In the genomic region with DNA sequence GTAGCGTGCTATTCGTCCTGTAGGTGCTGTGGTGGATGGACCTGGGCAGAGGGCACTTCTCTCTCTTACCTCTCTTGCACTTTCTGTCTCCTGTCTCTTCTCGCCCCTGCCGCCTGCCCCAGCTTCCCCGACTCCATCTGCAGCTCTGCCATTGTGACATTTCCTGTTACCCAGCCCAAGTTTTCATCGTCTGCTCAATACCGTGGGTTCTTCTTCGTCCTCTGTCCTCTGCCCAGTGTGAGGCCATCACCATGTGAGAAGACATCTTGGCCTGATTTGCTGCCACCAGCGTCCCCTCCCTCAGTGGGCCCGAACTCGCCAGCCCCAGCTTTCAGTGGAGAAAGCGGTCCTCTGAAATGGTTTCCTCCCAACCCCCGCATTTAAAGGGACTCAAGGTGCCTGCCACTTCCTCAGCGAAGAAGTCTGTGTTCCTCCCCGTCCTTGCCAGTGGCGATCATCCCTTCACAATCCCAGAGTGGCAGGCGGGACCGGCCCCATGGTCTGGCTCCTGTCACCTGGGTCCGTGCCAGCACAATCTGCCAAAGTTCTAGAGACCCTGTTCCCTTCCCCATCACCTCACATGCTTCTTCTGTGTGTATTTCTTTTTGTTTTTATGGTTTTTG, we compare ENCODE assay signal across 1 cellular context.
A peak's percentile ranks its signal among the peaks of the same experiment; 100 is the strongest.
TF ChIP-seq lines count a peak whose summit lies in the region.

No MANE protein-coding gene starts in this region.

TF ChIP-seq in HepG2, 621 proteins besides CTCF, POLR2A, EP300 and RAD21:
- TF ChIP-seq, protein P1, sequence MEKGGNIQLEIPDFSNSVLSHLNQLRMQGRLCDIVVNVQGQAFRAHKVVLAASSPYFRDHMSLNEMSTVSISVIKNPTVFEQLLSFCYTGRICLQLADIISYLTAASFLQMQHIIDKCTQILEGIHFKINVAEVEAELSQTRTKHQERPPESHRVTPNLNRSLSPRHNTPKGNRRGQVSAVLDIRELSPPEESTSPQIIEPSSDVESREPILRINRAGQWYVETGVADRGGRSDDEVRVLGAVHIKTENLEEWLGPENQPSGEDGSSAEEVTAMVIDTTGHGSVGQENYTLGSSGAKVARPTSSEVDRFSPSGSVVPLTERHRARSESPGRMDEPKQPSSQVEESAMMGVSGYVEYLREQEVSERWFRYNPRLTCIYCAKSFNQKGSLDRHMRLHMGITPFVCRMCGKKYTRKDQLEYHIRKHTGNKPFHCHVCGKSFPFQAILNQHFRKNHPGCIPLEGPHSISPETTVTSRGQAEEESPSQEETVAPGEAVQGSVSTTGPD (CRISPR knock-in tag; IDR thresholded peaks at IDR 0.05) = 0 out of 2 replicates have a peak, but pooled peaks have one; percentile 30
- TF ChIP-seq KDM2A (CRISPR knock-in tag; IDR thresholded peaks at IDR 0.05; ENCODE audit: borderline replicate concordance, low read depth) = peak; percentile 46; the same call in 1 of the 2 replicates
- peak; percentile 29; the same call in 1 of the 2 replicates for TF ChIP-seq PAF1 (CRISPR knock-in tag; IDR thresholded peaks at IDR 0.05)
- peak; percentile 51; the same call in 1 of the 2 replicates for TF ChIP-seq ZNF572 (CRISPR knock-in tag; IDR thresholded peaks at IDR 0.05)
- TF ChIP-seq ZNF841 (CRISPR knock-in tag; IDR thresholded peaks at IDR 0.05; ENCODE audit: borderline replicate concordance) = no peak
- TF ChIP-seq, protein P2, sequence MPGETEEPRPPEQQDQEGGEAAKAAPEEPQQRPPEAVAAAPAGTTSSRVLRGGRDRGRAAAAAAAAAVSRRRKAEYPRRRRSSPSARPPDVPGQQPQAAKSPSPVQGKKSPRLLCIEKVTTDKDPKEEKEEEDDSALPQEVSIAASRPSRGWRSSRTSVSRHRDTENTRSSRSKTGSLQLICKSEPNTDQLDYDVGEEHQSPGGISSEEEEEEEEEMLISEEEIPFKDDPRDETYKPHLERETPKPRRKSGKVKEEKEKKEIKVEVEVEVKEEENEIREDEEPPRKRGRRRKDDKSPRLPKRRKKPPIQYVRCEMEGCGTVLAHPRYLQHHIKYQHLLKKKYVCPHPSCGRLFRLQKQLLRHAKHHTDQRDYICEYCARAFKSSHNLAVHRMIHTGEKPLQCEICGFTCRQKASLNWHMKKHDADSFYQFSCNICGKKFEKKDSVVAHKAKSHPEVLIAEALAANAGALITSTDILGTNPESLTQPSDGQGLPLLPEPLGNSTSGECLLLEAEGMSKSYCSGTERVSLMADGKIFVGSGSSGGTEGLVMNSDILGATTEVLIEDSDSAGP (CRISPR knock-in tag; IDR thresholded peaks at IDR 0.05; ENCODE audit: borderline replicate concordance) = peak; percentile 53; the same call in 1 of the 2 replicates
- TF ChIP-seq ZNF598 (CRISPR knock-in tag; IDR thresholded peaks at IDR 0.05; ENCODE audit: borderline replicate concordance) = no peak
- peak; percentile 7 for TF ChIP-seq AGO2 (optimal IDR thresholded peaks at IDR 0.05; ENCODE audit: low read depth, low read length)
- TF ChIP-seq ZNF501 (CRISPR knock-in tag; IDR thresholded peaks at IDR 0.05) = peak; percentile 73
- peak; percentile 24; the same call in 1 of the 2 replicates for TF ChIP-seq SALL1 (CRISPR knock-in tag; IDR thresholded peaks at IDR 0.05)
- 0 out of 2 replicates have a peak, but pooled peaks have one; percentile 52 for TF ChIP-seq NRL (CRISPR knock-in tag; IDR thresholded peaks at IDR 0.05; ENCODE audit: borderline replicate concordance)
- no peak for TF ChIP-seq PAWR (CRISPR knock-in tag; IDR thresholded peaks at IDR 0.05; ENCODE audit: borderline replicate concordance)
- peak; percentile 29; the same call in 1 of the 2 replicates for TF ChIP-seq ZNF607 (CRISPR knock-in tag; IDR thresholded peaks at IDR 0.05; ENCODE audit: borderline replicate concordance)
- TF ChIP-seq SP2 (CRISPR knock-in tag; IDR thresholded peaks at IDR 0.05) = 0 out of 2 replicates have a peak, but pooled peaks have one; percentile 26
- no peak for TF ChIP-seq POLR2AphosphoS2 (IDR thresholded peaks at IDR 0.05; ENCODE audit: low read depth, low read length)
- 0 out of 2 replicates have a peak, but pooled peaks have one; percentile 8 for TF ChIP-seq CBX5 (CRISPR knock-in tag; IDR thresholded peaks at IDR 0.05; ENCODE audit: borderline replicate concordance)
- TF ChIP-seq NFKB2 (CRISPR knock-in tag; IDR thresholded peaks at IDR 0.05; ENCODE audit: borderline replicate concordance) = peak; percentile 26; the same call in 1 of the 2 replicates
- TF ChIP-seq RBM22 (optimal IDR thresholded peaks at IDR 0.05; ENCODE audit: low read length) = peak; percentile 72
- no peak for TF ChIP-seq ZNF790 (CRISPR knock-in tag; IDR thresholded peaks at IDR 0.05; ENCODE audit: borderline replicate concordance)
- TF ChIP-seq SP1 (IDR thresholded peaks at IDR 0.05) = no peak
- no peak for TF ChIP-seq SP1 (CRISPR knock-in tag; IDR thresholded peaks at IDR 0.05)
- TF ChIP-seq POLR2G (IDR thresholded peaks at IDR 0.05; ENCODE audit: low read depth, low read length) = peak; percentile 45; the same call in 1 of the 2 replicates
- TF ChIP-seq, protein P3, sequence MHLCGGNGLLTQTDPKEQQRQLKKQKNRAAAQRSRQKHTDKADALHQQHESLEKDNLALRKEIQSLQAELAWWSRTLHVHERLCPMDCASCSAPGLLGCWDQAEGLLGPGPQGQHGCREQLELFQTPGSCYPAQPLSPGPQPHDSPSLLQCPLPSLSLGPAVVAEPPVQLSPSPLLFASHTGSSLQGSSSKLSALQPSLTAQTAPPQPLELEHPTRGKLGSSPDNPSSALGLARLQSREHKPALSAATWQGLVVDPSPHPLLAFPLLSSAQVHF (CRISPR knock-in tag; IDR thresholded peaks at IDR 0.05) = no peak
